ENCODE assay signal across 10 cellular contexts in genomic region chr2:101119431-101119830, GRCh38. TPM values are rescaled to one million over a fixed set of nuclear protein-coding genes. Genes with fewer than 3 reads are reported as not detected.
DNase-seq lines count a peak whose midpoint lies in the region; ATAC-seq, FAIRE-seq and TF ChIP-seq lines count a peak whose summit lies in the region.
"Had no signal": no experiment of that assay in that cellular context is flagged by ENCODE, and none has a peak within 500 bp of the region (broad histone marks: within the 10 kb centered on the region; RNA-seq: fewer than 3 reads in every experiment).

No MANE protein-coding gene starts in this region.

- intact Hi-C loops in esophagus squamous epithelium (cut with DNase I): no loop called here

- peak; percentile 65 for DNase-seq in RPMI7951 (ENCODE audit: low read depth)
- DNase-seq in esophagus squamous epithelium (lab: John Stamatoyannopoulos, UW): no peak
- DNase-seq in nucleus accumbens (lab: John Stamatoyannopoulos, UW): peak in 32 of 56 donors; percentile 5 to 71 (median 28)
- DNase-seq in stimulated activated CD4-positive, alpha-beta T cell treated with anti-CD3 and anti-CD28 coated beads, Interleukin-2, amount 100 ng/mL, for 48 hours: no peak
- DNase-seq in HTR-8/SVneo (ENCODE audit: insufficient read length, low spot score): no peak
- DNase-seq in foreskin melanocyte: no peak
- DNase-seq: COR-L47, NCI-H226 had no signal

- ATAC-seq in HG03520 (IDR thresholded peaks at IDR 0.05; ENCODE audit: unreplicated experiment): no peak

- H3K36me3 ChIP-seq in esophagus squamous epithelium: no peaks in the 10 kb centered on the region

- no peak overlapping the region for H3K4me3 ChIP-seq in esophagus squamous epithelium

- no peaks in the 10 kb centered on the region for H3K27me3 ChIP-seq in esophagus squamous epithelium

- FAIRE-seq in HTR-8/SVneo (lab: Jason Lieb, UNC): no peak

- no peak for TF ChIP-seq POLR2A in esophagus squamous epithelium (IDR thresholded peaks at IDR 0.05)

- H3K9me3 ChIP-seq in esophagus squamous epithelium: no peaks in the 10 kb centered on the region

- WGBS in esophagus squamous epithelium, 2 donors: 23 to 42% methylated on average over 2 of the region's 2 CpGs

- no peak for TF ChIP-seq CTCF in C4-2B (conservative IDR thresholded peaks at IDR 0.05)
- TF ChIP-seq CTCF in esophagus squamous epithelium (IDR thresholded peaks at IDR 0.05): no peak

- H3K4me1 ChIP-seq in esophagus squamous epithelium: peaks cover 32 to 77% (median 50%) of the 10 kb centered on the region in 3 donors

- peak overlapping the region; percentile 86 for H3K27ac ChIP-seq in C4-2B
- peak overlapping the region; percentile 68 to 82 (median 78) for H3K27ac ChIP-seq in esophagus squamous epithelium

RNA-seq across cellular contexts. Expression of gene TBC1D8, which starts 31.8 kb away (rescaled TPM):
- total RNA-seq in RPMI7951 (2014; rRNA removed; shearing (Covaris generic)): 8.0 and 14.5 TPM in 2 replicates
- 10 to 100 TPM; 19.5 to 46.9 (median 24.8) TPM for total RNA-seq in esophagus squamous epithelium

Comparison
In these comparisons a context has a peak if more than half of its experiments do, and no peak if none do; other contexts are left out.
1. DNase-seq: peak in RPMI7951 (single experiment) and nucleus accumbens (32 of 56); none in esophagus squamous epithelium (single experiment), stimulated activated CD4-positive, alpha-beta T cell treated with anti-CD3 and anti-CD28 coated beads, Interleukin-2, amount 100 ng/mL, for 48 hours (0 of 2), HTR-8/SVneo (single experiment) and foreskin melanocyte (single experiment).